Comparison of ENCODE assay signal across 1 cellular context in genomic region chr12:53299101-53299453, GRCh38.
TF ChIP-seq lines count a peak whose summit lies in the region.

No MANE protein-coding gene starts in this region.

TF ChIP-seq in H1, 55 proteins besides CTCF, POLR2A, EP300 and RAD21:
- TF ChIP-seq CEBPB (IDR thresholded peaks at IDR 0.05; ENCODE audit: low read depth, low read length) (no peak), YY1 (IDR thresholded peaks at IDR 0.05; ENCODE audit: low read depth, low read length) (no peak), POLR2AphosphoS5 (IDR thresholded peaks at IDR 0.05; ENCODE audit: low read depth, low read length) (no peak), ASH2L (IDR thresholded peaks at IDR 0.05; ENCODE audit: low read length) (no peak), TAF7 (optimal IDR thresholded peaks at IDR 0.05; ENCODE audit: borderline replicate concordance, low read depth, low read length) (no peak), BACH1 (IDR thresholded peaks at IDR 0.05; ENCODE audit: low read length) (0 out of 2 replicates have a peak, but pooled peaks have one; percentile 10), SRF (IDR thresholded peaks at IDR 0.05; ENCODE audit: low read depth, low read length) (no peak), PHF8 (conservative IDR thresholded peaks at IDR 0.05; ENCODE audit: low read depth, low read length) (no peak)
